ENCODE assay signal across 15 cellular contexts in the genomic region with DNA sequence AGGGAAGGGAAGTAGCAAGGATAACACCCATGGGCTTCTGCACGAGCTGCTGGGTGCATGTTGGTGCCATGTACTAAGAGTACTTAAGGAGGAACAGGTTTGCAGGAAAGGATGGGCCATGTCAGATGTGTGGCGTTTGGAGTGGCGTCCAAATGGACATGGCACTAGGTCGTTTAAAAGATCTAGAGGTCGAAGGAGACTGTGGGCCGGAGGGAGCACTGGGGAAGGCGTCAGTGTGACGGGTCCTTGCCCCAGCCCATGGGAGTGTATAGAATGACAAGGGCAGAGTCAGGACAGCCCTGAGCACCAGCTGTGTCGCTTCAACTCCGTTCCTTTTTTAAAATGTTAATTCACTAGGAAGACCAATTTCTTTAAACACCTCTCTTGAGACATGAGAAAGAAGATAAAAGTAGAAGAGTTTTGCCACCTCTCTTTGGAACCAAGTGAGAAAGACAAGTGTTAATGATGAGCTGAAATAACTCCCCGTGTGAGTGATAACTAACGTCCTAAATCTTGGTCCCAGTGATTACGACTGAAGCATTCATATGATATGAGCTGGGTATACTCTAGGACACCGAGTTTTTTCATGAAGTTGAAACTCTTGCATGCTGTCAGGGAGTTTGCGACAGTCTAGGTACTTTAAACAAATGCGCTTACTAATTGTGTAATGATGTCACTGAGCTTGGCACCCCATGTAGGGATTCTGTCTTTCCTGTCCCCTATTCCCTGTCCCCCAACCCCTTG. TPM values are rescaled to one million over a fixed set of nuclear protein-coding genes. Genes with fewer than 3 reads are reported as not detected.
A peak's percentile ranks its signal among the peaks of the same experiment; 100 is the strongest.
DNase-seq lines count a peak whose midpoint lies in the region; ATAC-seq and TF ChIP-seq lines count a peak whose summit lies in the region.
"Had no signal": no experiment of that assay in that cellular context is flagged by ENCODE, and none has a peak within 500 bp of the region (broad histone marks: within the 10 kb centered on the region; RNA-seq: fewer than 3 reads in every experiment).

No MANE protein-coding gene starts in this region.

- ATAC-seq in RWPE2 (ENCODE audit: low read depth) (no peak), lung (ENCODE audit: insufficient read depth, low FRiP score) (no peak), GM21367 (IDR thresholded peaks at IDR 0.05; ENCODE audit: unreplicated experiment) (no peak), HG03378 (IDR thresholded peaks at IDR 0.05; ENCODE audit: unreplicated experiment) (no peak)
- ATAC-seq: stimulated activated effector memory CD8-positive, alpha-beta T cell treated with anti-CD3 and anti-CD28 coated beads, Interleukin-12 subunit alpha, Interleukin-12 subunit beta, amount 100 ng/mL, for 72 hours had no signal

- DNase-seq in RWPE2 (ENCODE audit: low spot score) (no peak), endothelial cell (ENCODE audit: low spot score) (no peak), lung (ENCODE audit: low spot score) (no peak), suprapubic skin (ENCODE audit: low spot score in 2 of 2) (no peak), WERI-Rb-1 (no peak)
- DNase-seq in central memory CD4-positive, alpha-beta T cell, result no peak
- DNase-seq: activated CD4-positive, alpha-beta T cell treated with anti-CD3 and anti-CD28 coated beads, Interleukin-2, amount 10 ng/mL, durations not matched to agents 24 days and 14 days; CD4-positive, alpha-beta memory T cell; NCI-H1436 treated with DMSO at 0.1 percent for 48 hours; stimulated activated CD4-positive, alpha-beta T cell treated with anti-CD3 and anti-CD28 coated beads, Interleukin-2, amount 100 ng/mL, for 48 hours had no signal

- H3K27me3 ChIP-seq in RWPE2 (ENCODE audit: insufficient read depth, poor library complexity, severe bottlenecking) (no peaks in the 10 kb centered on the region), lung (ENCODE audit: control insufficient read depth, insufficient read depth) (no peaks in the 10 kb centered on the region), suprapubic skin (no peaks in the 10 kb centered on the region), WERI-Rb-1 (ENCODE audit: insufficient read depth, low read depth, severe bottlenecking) (no peaks in the 10 kb centered on the region)

- TF ChIP-seq EP300 in suprapubic skin (IDR thresholded peaks at IDR 0.05), result no peak

- peaks cover 28% of the 10 kb centered on the region for H3K4me1 Mint-ChIP-seq in endothelial cell (ENCODE audit: unreplicated experiment)

- peaks cover 32% of the 10 kb centered on the region for H3K36me3 ChIP-seq in RWPE2 (ENCODE audit: low read depth)
- peaks cover 12 to 20% of the 10 kb centered on the region in 2 donors for H3K36me3 ChIP-seq in lung (ENCODE audit: control insufficient read depth in 2 of 2, insufficient read depth in 2 of 2, low read length in 2 of 2)
- H3K36me3 ChIP-seq in suprapubic skin, result peaks cover 37% of the 10 kb centered on the region
- peaks cover 31% of the 10 kb centered on the region for H3K36me3 ChIP-seq in WERI-Rb-1

- peak overlapping the region; percentile 11 for H3K27ac Mint-ChIP-seq in endothelial cell (ENCODE audit: unreplicated experiment)
- H3K27ac Mint-ChIP-seq: activated CD4-positive, alpha-beta T cell treated with anti-CD3 and anti-CD28 coated beads, Interleukin-2, amount 10 ng/mL, durations not matched to agents 24 days and 14 days; stimulated activated effector memory CD8-positive, alpha-beta T cell treated with anti-CD3 and anti-CD28 coated beads, Interleukin-12 subunit alpha, Interleukin-12 subunit beta, amount 100 ng/mL, for 72 hours had no signal

- no peak overlapping the region for H3K4me3 ChIP-seq in RWPE2 (ENCODE audit: severe bottlenecking)
- no peak overlapping the region for H3K4me3 ChIP-seq in lung
- no peak overlapping the region for H3K4me3 ChIP-seq in suprapubic skin
- H3K4me3 ChIP-seq in WERI-Rb-1 (ENCODE audit: low read depth, low read length), result no peak overlapping the region
- H3K4me3 ChIP-seq: PC-9 had no signal

- peaks cover 21% of the 10 kb centered on the region for H3K4me1 ChIP-seq in RWPE2 (ENCODE audit: insufficient read depth, poor library complexity, severe bottlenecking)
- peaks cover 8 to 13% of the 10 kb centered on the region in 2 donors for H3K4me1 ChIP-seq in lung (ENCODE audit: control insufficient read depth in 2 of 2, insufficient read depth in 2 of 2, low read length in 2 of 2)
- peaks cover 39% of the 10 kb centered on the region for H3K4me1 ChIP-seq in suprapubic skin

- H3K9me3 ChIP-seq in RWPE2 (ENCODE audit: severe bottlenecking) (no peaks in the 10 kb centered on the region), lung (ENCODE audit: control insufficient read depth in 2 of 2, insufficient read depth in 1 of 2, low read length in 1 of 2) (no peaks in the 10 kb centered on the region), suprapubic skin (no peaks in the 10 kb centered on the region), WERI-Rb-1 (ENCODE audit: severe bottlenecking) (no peaks in the 10 kb centered on the region)

- no peaks in the 10 kb centered on the region for H3K9me3 Mint-ChIP-seq in endothelial cell (ENCODE audit: unreplicated experiment)
- H3K9me3 Mint-ChIP-seq: activated CD4-positive, alpha-beta T cell treated with anti-CD3 and anti-CD28 coated beads, Interleukin-2, amount 10 ng/mL, durations not matched to agents 24 days and 14 days; stimulated activated effector memory CD8-positive, alpha-beta T cell treated with anti-CD3 and anti-CD28 coated beads, Interleukin-12 subunit alpha, Interleukin-12 subunit beta, amount 100 ng/mL, for 72 hours; T-helper 1 cell treated with Interleukin-12 subunit alpha and Interleukin-12 subunit beta and Interleukin-4 antibody, amounts not matched to agents 30 μg/mL and 1 μg/mL, for 36 hours had no signal

- H3K36me3 Mint-ChIP-seq in endothelial cell (ENCODE audit: low read depth, unreplicated experiment), result peaks cover 17% of the 10 kb centered on the region

- TF ChIP-seq CTCF in RWPE2 (IDR thresholded peaks at IDR 0.05; ENCODE audit: poor library complexity, severe bottlenecking) (no peak), endothelial cell (IDR thresholded peaks at IDR 0.05; ENCODE audit: unreplicated experiment) (no peak), lung (IDR thresholded peaks at IDR 0.05; ENCODE audit: control extremely low read depth, extremely low read depth) (no peak), suprapubic skin (IDR thresholded peaks at IDR 0.05) (peak in 1 of 2 donors; percentile 3), WERI-Rb-1 (IDR thresholded peaks at IDR 0.05; ENCODE audit: low read depth, low read length) (no peak)

- peaks cover 2% of the 10 kb centered on the region for H3K27me3 Mint-ChIP-seq in endothelial cell (ENCODE audit: unreplicated experiment)
- H3K27me3 Mint-ChIP-seq: activated CD4-positive, alpha-beta T cell treated with anti-CD3 and anti-CD28 coated beads, Interleukin-2, amount 10 ng/mL, durations not matched to agents 24 days and 14 days; CD4-positive, alpha-beta memory T cell had no signal

- TF ChIP-seq POLR2A in suprapubic skin (IDR thresholded peaks at IDR 0.05), result no peak

- WGBS in lung, 2 donors, result 84% methylated on average over 16 of the region's 16 CpGs
- WGBS in suprapubic skin, result 82% methylated on average over 16 of the region's 16 CpGs

- H3K27ac ChIP-seq in RWPE2 (ENCODE audit: poor library complexity, severe bottlenecking) (peak overlapping the region; percentile 34), lung (ENCODE audit: low read depth in 1 of 2, low read length in 1 of 2) (peak overlapping the region; percentile 83 to 84), suprapubic skin (peak overlapping the region; percentile 57), WERI-Rb-1 (no peak overlapping the region)
- H3K27ac ChIP-seq: PC-9 had no signal

- H3K4me3 Mint-ChIP-seq in endothelial cell (ENCODE audit: unreplicated experiment), result no peak overlapping the region
- H3K4me3 Mint-ChIP-seq: activated CD4-positive, alpha-beta T cell treated with anti-CD3 and anti-CD28 coated beads, Interleukin-2, amount 10 ng/mL, durations not matched to agents 24 days and 14 days; stimulated activated effector memory CD8-positive, alpha-beta T cell treated with anti-CD3 and anti-CD28 coated beads, Interleukin-12 subunit alpha, Interleukin-12 subunit beta, amount 100 ng/mL, for 72 hours; T-helper 1 cell treated with Interleukin-12 subunit alpha and Interleukin-12 subunit beta and Interleukin-4 antibody, amounts not matched to agents 30 μg/mL and 1 μg/mL, for 36 hours had no signal

RNA-seq across cellular contexts. Expression of a gene that starts 23.8 kb away (rescaled TPM):
- total RNA-seq in endothelial cell (ENCODE audit: unreplicated experiment) (13.1 TPM), lung (10 to 100 TPM; 11.8 to 12.4 TPM), suprapubic skin (10 to 100 TPM; 19.7 to 52.8 (median 35.0) TPM)
- 1 to 10 TPM; 3.7 to 7.2 TPM for polyA plus RNA-seq in lung
